8 cellular contexts compared by ENCODE assay signal in the genomic region with DNA sequence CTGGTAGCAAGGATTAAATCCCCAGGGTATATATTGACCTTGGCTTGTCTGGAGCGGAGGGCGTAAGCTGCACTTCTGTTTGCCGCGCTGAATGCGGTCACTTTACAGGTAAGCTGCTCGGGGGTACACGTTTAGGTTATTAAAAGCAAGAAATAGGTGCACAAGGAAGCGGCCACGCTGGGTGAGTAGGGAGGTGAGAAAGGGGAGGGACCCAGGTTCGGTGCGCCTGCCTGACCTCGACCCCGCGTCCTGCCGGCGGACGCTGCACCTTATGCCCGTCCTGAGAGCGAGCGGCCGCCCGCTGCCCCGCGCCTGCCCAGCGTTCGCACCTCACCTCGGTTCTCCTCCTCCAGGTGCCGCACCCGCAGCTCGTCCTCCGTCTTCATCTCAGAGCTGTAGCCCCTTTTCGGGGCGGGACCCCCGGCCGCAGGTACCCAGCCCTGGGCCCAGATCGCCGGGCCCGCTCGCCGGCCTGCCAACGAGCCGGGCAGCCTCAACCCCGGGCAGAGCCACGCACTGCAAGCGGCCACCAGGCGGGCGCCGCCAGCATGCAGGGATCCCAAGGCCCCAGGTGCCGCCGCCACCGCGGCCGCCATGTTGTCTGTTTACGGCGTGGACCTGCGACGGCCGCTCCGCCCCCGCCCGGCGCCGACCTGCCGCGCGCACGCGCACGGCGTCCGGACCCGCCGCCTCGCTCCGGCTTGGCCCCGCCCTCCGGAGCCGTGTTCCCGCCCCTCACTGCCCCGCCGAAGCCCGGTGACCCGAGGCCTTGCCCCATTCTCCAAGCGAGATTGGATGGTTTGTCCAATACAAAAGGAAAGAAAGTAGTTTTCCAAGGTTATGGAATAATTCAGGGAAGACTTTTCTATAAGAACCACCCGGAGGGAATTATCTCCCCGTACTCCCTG. TPM values are rescaled to one million over a fixed set of nuclear protein-coding genes. Genes with fewer than 3 reads are reported as not detected.
DNase-seq lines count a peak whose midpoint lies in the region; ATAC-seq and TF ChIP-seq lines count a peak whose summit lies in the region.

Gene AUH (minus strand): TSS at position 625 of the 908 bp plus-strand sequence. CDS start 29 bp downstream, at position 596.

- DNase-seq in AML-193 (lab: John Stamatoyannopoulos, UW) (peak; percentile 62 to 67), NCI-H460 (ENCODE audit: extremely low read depth, low read depth) (peak; percentile 72), dermis blood vessel endothelial cell (peak; percentile 88), right lobe of liver (peak; percentile 90 to 92 (median 90))
- DNase-seq in activated CD4-positive, alpha-beta T cell treated with anti-CD3 and anti-CD28 coated beads, Interleukin-2, amount 50 U/mL, for 48 hours: peak; percentile 88 to 90
- DNase-seq in stimulated activated CD4-positive, alpha-beta T cell treated with anti-CD3 and anti-CD28 coated beads, Interleukin-4, amount 100 ng/mL, for 24 hours: peak; percentile 85

- TF ChIP-seq POLR2A in right lobe of liver (IDR thresholded peaks at IDR 0.05): peak; percentile 68

- no peak for TF ChIP-seq CTCF in right lobe of liver (IDR thresholded peaks at IDR 0.05)

- H3K4me3 ChIP-seq in right lobe of liver: peak within 1 kb of the TSS; percentile 93 to 99 (median 94)

- no peaks in the 10 kb centered on the region for H3K36me3 ChIP-seq in right lobe of liver

- intact Hi-C loops in right lobe of liver (cut with DNase I): no loop called here

- 1% methylated on average over 9 of the region's 86 CpGs for whole genome bisulfite sequencing in right lobe of liver (ENCODE audit: insufficient coverage, low coverage, low lambda C conversion rate, missing lambda C conversion rate)

- ATAC-seq in GM18870 (IDR thresholded peaks at IDR 0.05; ENCODE audit: unreplicated experiment) (peak; percentile 44), HG03108 (IDR thresholded peaks at IDR 0.05; ENCODE audit: unreplicated experiment) (peak; percentile 88), right lobe of liver (peak; percentile 96 to 99 (median 98))

- no peaks in the 10 kb centered on the region for H3K9me3 ChIP-seq in right lobe of liver

- H3K27me3 ChIP-seq in right lobe of liver: no peaks in the 10 kb centered on the region

- peaks cover 0 to 15% (median 5%) of the 10 kb centered on the region in 4 donors for H3K4me1 ChIP-seq in right lobe of liver

- H3K27ac ChIP-seq in right lobe of liver: peak within 1 kb of the TSS; percentile 93 to 98 (median 97)

RNA-seq across cellular contexts. Expression of gene AUH, which starts in this region (rescaled TPM):
- 16.0 and 19.9 TPM in 2 replicates for total RNA-seq in NCI-H460 (2014; rRNA removed; shearing (Covaris generic))
- polyA plus RNA-seq in NCI-H460 (2014; cell fraction: nucleus; rRNA removed): 15.5 and 28.1 TPM in 2 replicates
- total RNA-seq in dermis blood vessel endothelial cell (13.3 and 20.4 TPM in 2 replicates), right lobe of liver (10 to 100 TPM; 12.0 to 22.4 (median 18.4) TPM)

Comparison
In these comparisons a context has a peak if more than half of its experiments do, and no peak if none do; other contexts are left out.
1. Peak in every context shown above with its lines: DNase-seq, ATAC-seq, H3K4me3 ChIP-seq and H3K27ac ChIP-seq.
2. ATAC-seq: peak in every context shown above with its lines; median percentile 98 in right lobe of liver; 88 in HG03108; 44 in GM18870.